ENCODE assay signal across 14 cellular contexts in genomic region chr13:111645198-111645597, GRCh38.
DNase-seq lines count a peak whose midpoint lies in the region; ATAC-seq and TF ChIP-seq lines count a peak whose summit lies in the region.
"Had no signal": no experiment of that assay in that cellular context is flagged by ENCODE, and none has a peak within 500 bp of the region (broad histone marks: within the 10 kb centered on the region; RNA-seq: fewer than 3 reads in every experiment).

No MANE protein-coding gene starts in this region.

- no peak overlapping the region for H3K4me3 ChIP-seq in sigmoid colon
- H3K4me3 ChIP-seq in aorta (ENCODE audit: low read length in 2 of 2): no peak overlapping the region
- H3K4me3 ChIP-seq: A549 had no signal

- H3K36me3 Mint-ChIP-seq in natural killer cell treated with Interleukin-12 subunit alpha and Interleukin-12 subunit beta and Interleukin-15 and Interleukin-18, amount 100 ng/mL, for 72 hours: no peaks in the 10 kb centered on the region
- H3K36me3 Mint-ChIP-seq in MCF 10A (ENCODE audit: insufficient read depth, unreplicated experiment): no peaks in the 10 kb centered on the region

- no peaks in the 10 kb centered on the region for H3K27me3 ChIP-seq in sigmoid colon
- no peaks in the 10 kb centered on the region for H3K27me3 ChIP-seq in aorta (ENCODE audit: control insufficient read depth in 1 of 2, insufficient read depth in 2 of 2, low read length in 1 of 2)

- 88 to 95% methylated on average over 12 of the region's 12 CpGs for WGBS in sigmoid colon, 2 donors
- 88 to 89% methylated on average over 12 of the region's 12 CpGs for WGBS in aorta, 2 donors

- TF ChIP-seq EP300 in sigmoid colon (IDR thresholded peaks at IDR 0.05): no peak

- DNase-seq in activated effector memory CD4-positive, alpha-beta T cell treated with anti-CD3 and anti-CD28 coated beads, Interleukin-2, amount 50 U/mL, for 16 hours: peak; percentile 30
- DNase-seq in activated effector memory CD4-positive, alpha-beta T cell treated with Interleukin-2 at 50 U/mL for 16 hours: no peak
- DNase-seq in natural killer cell treated with Interleukin-12 subunit alpha and Interleukin-12 subunit beta and Interleukin-15 and Interleukin-18, amount 100 ng/mL, for 72 hours (ENCODE audit: low spot score): no peak
- peak; percentile 33 for DNase-seq in sigmoid colon
- DNase-seq in aorta: no peak
- DNase-seq in activated CD4-positive, alpha-beta T cell treated with anti-CD3 and anti-CD28 coated beads for 4 hours: no peak
- no peak for DNase-seq in MCF 10A (ENCODE audit: unreplicated experiment)
- DNase-seq: AML-193; CD4-positive, alpha-beta T cell; HCEC 1CT had no signal

- intact Hi-C loops in sigmoid colon (cut with DNase I): no loop called here
- intact Hi-C loops in aorta (cut with DNase I): no loop called here
- intact Hi-C loops in MCF 10A (cut with micrococcal nuclease): no loop called here

- no peak overlapping the region for H3K27ac Mint-ChIP-seq in natural killer cell treated with Interleukin-12 subunit alpha and Interleukin-12 subunit beta and Interleukin-15 and Interleukin-18, amount 100 ng/mL, for 72 hours
- H3K27ac Mint-ChIP-seq in MCF 10A (ENCODE audit: low read depth, unreplicated experiment): no peak overlapping the region
- H3K27ac Mint-ChIP-seq: CD4-positive, alpha-beta T cell had no signal

- H3K9me3 ChIP-seq in sigmoid colon: no peaks in the 10 kb centered on the region
- no peaks in the 10 kb centered on the region for H3K9me3 ChIP-seq in aorta (ENCODE audit: control insufficient read depth, low read length)
- H3K9me3 ChIP-seq: A549, Caco-2 had no signal

- POLR2A ChIA-PET in MCF 10A (lab: Yijun Ruan, JAX): no interaction called here

- H3K4me1 Mint-ChIP-seq in natural killer cell treated with Interleukin-12 subunit alpha and Interleukin-12 subunit beta and Interleukin-15 and Interleukin-18, amount 100 ng/mL, for 72 hours (ENCODE audit: low read depth in 2 of 2): no peaks in the 10 kb centered on the region
- H3K4me1 Mint-ChIP-seq in MCF 10A (ENCODE audit: insufficient read depth, unreplicated experiment): no peaks in the 10 kb centered on the region

- H3K9me3 Mint-ChIP-seq in natural killer cell treated with Interleukin-12 subunit alpha and Interleukin-12 subunit beta and Interleukin-15 and Interleukin-18, amount 100 ng/mL, for 72 hours: no peaks in the 10 kb centered on the region
- H3K9me3 Mint-ChIP-seq in MCF 10A (ENCODE audit: unreplicated experiment): peaks cover 18% of the 10 kb centered on the region
- H3K9me3 Mint-ChIP-seq: CD4-positive, alpha-beta T cell had no signal

- no peak for TF ChIP-seq CTCF in sigmoid colon (IDR thresholded peaks at IDR 0.05)
- TF ChIP-seq CTCF in MCF 10A (IDR thresholded peaks at IDR 0.05; ENCODE audit: unreplicated experiment): no peak

- TF ChIP-seq POLR2A in sigmoid colon (IDR thresholded peaks at IDR 0.05): no peak

- H3K36me3 ChIP-seq in sigmoid colon (no peaks in the 10 kb centered on the region), aorta (ENCODE audit: control insufficient read depth in 1 of 2, insufficient read depth in 2 of 2, low read length in 1 of 2) (no peaks in the 10 kb centered on the region)

- CTCF ChIA-PET in MCF 10A (lab: Yijun Ruan, JAX): no interaction called here

- H3K4me3 Mint-ChIP-seq in natural killer cell treated with Interleukin-12 subunit alpha and Interleukin-12 subunit beta and Interleukin-15 and Interleukin-18, amount 100 ng/mL, for 72 hours: no peak overlapping the region
- no peak overlapping the region for H3K4me3 Mint-ChIP-seq in MCF 10A (ENCODE audit: unreplicated experiment)
- H3K4me3 Mint-ChIP-seq: CD4-positive, alpha-beta T cell had no signal

- H3K27ac ChIP-seq in sigmoid colon (no peak overlapping the region), aorta (ENCODE audit: low read depth in 1 of 2, low read length in 2 of 2) (no peak overlapping the region)
- H3K27ac ChIP-seq: 22Rv1, A549, C4-2B had no signal

- no peaks in the 10 kb centered on the region for H3K4me1 ChIP-seq in sigmoid colon
- H3K4me1 ChIP-seq in aorta (ENCODE audit: control insufficient read depth in 1 of 2, insufficient read depth in 2 of 2, low read length in 2 of 2): no peaks in the 10 kb centered on the region
- H3K4me1 ChIP-seq: A549, Caco-2 had no signal

- BruUV-seq in MCF 10A (replicated peaks; lab: Mats Ljungman, UMichigan): no TSS peak

- peak; percentile 21 to 35 for ATAC-seq in natural killer cell treated with Interleukin-12 subunit alpha and Interleukin-12 subunit beta and Interleukin-15 and Interleukin-18, amount 100 ng/mL, for 72 hours
- peak; percentile 41 for ATAC-seq in aorta (ENCODE audit: low FRiP score)
- ATAC-seq: A549 had no signal

- peaks cover 7 to 30% of the 10 kb centered on the region in 2 donors for H3K27me3 Mint-ChIP-seq in natural killer cell treated with Interleukin-12 subunit alpha and Interleukin-12 subunit beta and Interleukin-15 and Interleukin-18, amount 100 ng/mL, for 72 hours
- H3K27me3 Mint-ChIP-seq in MCF 10A (ENCODE audit: insufficient read depth, unreplicated experiment): no peaks in the 10 kb centered on the region

Comparison
In these comparisons a context has a peak if more than half of its experiments do, and no peak if none do; other contexts are left out.
1. DNase-seq: peak in activated effector memory CD4-positive, alpha-beta T cell treated with anti-CD3 and anti-CD28 coated beads, Interleukin-2, amount 50 U/mL, for 16 hours (single experiment) and sigmoid colon (single experiment); none in activated effector memory CD4-positive, alpha-beta T cell treated with Interleukin-2 at 50 U/mL for 16 hours (single experiment), natural killer cell treated with Interleukin-12 subunit alpha and Interleukin-12 subunit beta and Interleukin-15 and Interleukin-18, amount 100 ng/mL, for 72 hours (single experiment), aorta (0 of 2), activated CD4-positive, alpha-beta T cell treated with anti-CD3 and anti-CD28 coated beads for 4 hours (0 of 2) and MCF 10A (single experiment).